Comparison of ENCODE assay signal across 19 cellular contexts in genomic region chr11:69541001-69541285, GRCh38. TPM values are rescaled to one million over a fixed set of nuclear protein-coding genes. Genes with fewer than 3 reads are reported as not detected.
A peak's percentile ranks its signal among the peaks of the same experiment; 100 is the strongest.
DNase-seq lines count a peak whose midpoint lies in the region; ATAC-seq and TF ChIP-seq lines count a peak whose summit lies in the region.
"Had no signal": no experiment of that assay in that cellular context is flagged by ENCODE, and none has a peak within 500 bp of the region (broad histone marks: within the 10 kb centered on the region; RNA-seq: fewer than 3 reads in every experiment).

No MANE protein-coding gene starts in this region.

- WGBS in right cardiac atrium: 74% methylated on average over 5 of the region's 5 CpGs

- H3K4me1 ChIP-seq in right cardiac atrium (ENCODE audit: control insufficient read depth, insufficient read depth, low read length): peaks cover 19% of the 10 kb centered on the region

- no peak overlapping the region for H3K4me3 ChIP-seq in right cardiac atrium (ENCODE audit: low read length)
- no peak overlapping the region for H3K4me3 ChIP-seq in coronary artery
- H3K4me3 ChIP-seq: PC-9 had no signal

- no peaks in the 10 kb centered on the region for H3K9me3 ChIP-seq in right cardiac atrium (ENCODE audit: control insufficient read depth, low read length)

- intact Hi-C loops in left cardiac atrium (cut with DNase I): no loop called here
- intact Hi-C loops in right cardiac atrium (cut with DNase I): no loop called here
- intact Hi-C loops in posterior vena cava (cut with DNase I): no loop called here

- ATAC-seq in left cardiac atrium: no peak
- no peak for ATAC-seq in right cardiac atrium
- no peak for ATAC-seq in HG02840 (IDR thresholded peaks at IDR 0.05; ENCODE audit: low FRiP score, unreplicated experiment)
- ATAC-seq in GM21423 (IDR thresholded peaks at IDR 0.05; ENCODE audit: unreplicated experiment): no peak
- no peak for ATAC-seq in HG03139 (IDR thresholded peaks at IDR 0.05; ENCODE audit: unreplicated experiment)

- no peak overlapping the region for H3K27ac ChIP-seq in right cardiac atrium (ENCODE audit: low read length)
- H3K27ac ChIP-seq in coronary artery: peak overlapping the region; percentile 56 to 86
- H3K27ac ChIP-seq: PC-9 had no signal

- DNase-seq in left cardiac atrium (peak; percentile 0), right cardiac atrium (no peak), coronary artery (ENCODE audit: low spot score) (peak; percentile 72), posterior vena cava (ENCODE audit: low spot score) (peak; percentile 64), GM10266 (ENCODE audit: extremely low spot score) (no peak)
- DNase-seq: CD4-positive, alpha-beta memory T cell; EL; H7; IMR-90; Kasumi-1; NCI-H1930; NCI-H2171 treated with DMSO at 0.1 percent for 48 hours; NCI-H774; PC-9 had no signal

- TF ChIP-seq CTCF in coronary artery (IDR thresholded peaks at IDR 0.05) (no peak), GM10266 (IDR thresholded peaks at IDR 0.05; ENCODE audit: control insufficient read depth, insufficient read depth, low read depth, missing control alignments) (no peak)

- no peaks in the 10 kb centered on the region for H3K27me3 ChIP-seq in right cardiac atrium (ENCODE audit: control insufficient read depth, insufficient read depth)

RNA-seq across cellular contexts. Expression of gene LINC01488, which starts 59.5 kb away (rescaled TPM):
- total RNA-seq in left cardiac atrium (under 1 TPM in 1 of 2 donors, not detected in 1; 0.06 TPM), right cardiac atrium (under 1 TPM in 2 of 4 donors, not detected in 2; 0.14 to 0.17 TPM), posterior vena cava (not detected)
- polyA plus RNA-seq in right cardiac atrium: 0.16 TPM
- total RNA-seq: A673; CD4-positive, alpha-beta memory T cell; H7; IMR-90; NCI-H460; PC-9 had no signal
- polyA plus RNA-seq: CD4-positive, alpha-beta memory T cell; IMR-90 had no signal

Comparison
In these comparisons a context has a peak if more than half of its experiments do, and no peak if none do; other contexts are left out.
1. DNase-seq: peak in left cardiac atrium (single experiment), coronary artery (single experiment) and posterior vena cava (single experiment); none in right cardiac atrium (0 of 3) and GM10266 (single experiment).